In the genomic region with DNA sequence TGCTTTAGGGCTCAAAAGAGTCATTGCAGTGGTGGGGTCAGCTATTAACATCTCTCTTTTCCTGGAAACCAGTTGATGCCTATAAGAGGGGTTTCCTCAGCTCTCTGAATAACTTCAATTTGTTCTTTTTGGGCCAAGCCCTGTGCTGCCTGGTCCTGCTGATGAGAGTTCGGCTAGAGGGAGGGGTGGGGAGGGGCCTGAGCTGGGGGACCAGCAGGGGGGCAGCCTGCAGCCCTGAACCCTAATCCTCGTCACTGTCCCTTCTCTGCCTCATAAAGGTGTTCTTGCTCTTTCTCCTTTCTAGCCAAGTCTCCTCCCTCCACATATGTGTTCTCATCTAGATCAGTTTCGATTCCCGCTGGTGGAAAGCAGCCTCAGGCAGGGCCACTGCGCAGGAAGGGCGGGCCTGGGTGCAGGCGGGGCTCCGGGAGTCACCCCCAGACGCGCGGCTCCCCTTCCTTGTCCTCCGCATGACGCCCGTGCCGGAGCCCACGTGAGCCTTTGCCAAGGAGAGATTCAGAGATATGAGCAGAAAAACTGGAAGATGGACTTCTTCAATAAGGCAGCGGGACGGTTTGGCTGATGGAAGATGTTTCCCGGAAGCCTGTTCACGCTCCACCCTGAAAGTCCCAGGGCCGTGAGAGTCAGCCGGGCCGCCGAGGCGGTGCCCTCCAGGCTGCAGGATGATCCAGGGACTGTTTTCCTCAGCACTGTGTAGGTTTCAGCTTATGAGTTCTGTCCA, we compare ENCODE assay signal across 8 cellular contexts. TPM values are rescaled to one million over a fixed set of nuclear protein-coding genes. Genes with fewer than 3 reads are reported as not detected.
DNase-seq lines count a peak whose midpoint lies in the region; ATAC-seq, FAIRE-seq and TF ChIP-seq lines count a peak whose summit lies in the region.

No MANE protein-coding gene starts in this region.

- TF ChIP-seq POLR2A in A549 (IDR thresholded peaks at IDR 0.05; ENCODE audit: low read length), result peak; percentile 87

- 1% methylated on average over 25 of the region's 25 CpGs for WGBS in A549 (ENCODE audit: missing lambda C conversion rate)

- no peak for TF ChIP-seq EP300 in A549 (IDR thresholded peaks at IDR 0.05)

- CTCF ChIA-PET in A549 (lab: Yijun Ruan, JAX), result interaction anchor here (0.7 to 5.7 kb wide), 4 partner anchors 9 to 120 kb away, joined by 4 to 70 read pairs (median 8); a partner anchor contains a TSS

- peak overlapping the region; percentile 76 for H3K4me2 ChIP-seq in A549

- FAIRE-seq in A549 (lab: Jason Lieb, UNC), result peak; percentile 79

- TF ChIP-seq CTCF in A549 (IDR thresholded peaks at IDR 0.05), result no peak

- TF ChIP-seq RAD21 in A549 (conservative IDR thresholded peaks at IDR 0.05 in 1 of 2, IDR thresholded peaks at IDR 0.05 in 1 of 2), result no peak

- peak overlapping the region; percentile 52 for H3K4me3 ChIP-seq in A549

- intact Hi-C loops in left colon (cut with DNase I, micrococcal nuclease), result no loop called here

- peak overlapping the region; percentile 80 to 87 for H3K27ac ChIP-seq in A549
- peak overlapping the region; percentile 70 for H3K27ac ChIP-seq in cingulate gyrus (ENCODE audit: low read depth, low read length)

- ATAC-seq in A549 (peak; percentile 94 to 96), GM18868 (IDR thresholded peaks at IDR 0.05; ENCODE audit: unreplicated experiment) (peak; percentile 83), HG03139 (IDR thresholded peaks at IDR 0.05; ENCODE audit: unreplicated experiment) (peak; percentile 68), left colon (peak; percentile 94)

- peaks cover 37% of the 10 kb centered on the region for H3K4me1 ChIP-seq in A549

- H3K9me3 ChIP-seq in A549, result no peaks in the 10 kb centered on the region

- POLR2A ChIA-PET in A549 (lab: Yijun Ruan, JAX), result no interaction called here

- peak; percentile 75 to 87 for DNase-seq in A549 (ENCODE audit: low read depth in 1 of 2, low spot score in 1 of 2)
- peak; percentile 86 for DNase-seq in NCI-H510A treated with DMSO at 0.1 percent for 48 hours (lab: John Stamatoyannopoulos, UW)
- DNase-seq in activated CD4-positive, alpha-beta T cell treated with anti-CD3 and anti-CD28 coated beads for 4 hours, result peak; percentile 77 to 80
- peak; percentile 87 to 92 for DNase-seq in left colon
- peak; percentile 85 for DNase-seq in stimulated activated CD4-positive, alpha-beta T cell treated with anti-CD3 and anti-CD28 coated beads, Interleukin-1b, Interleukin-23, amount 100 ng/mL, for 48 hours

TF ChIP-seq in A549, 52 proteins besides CTCF, POLR2A, EP300 and RAD21:
- TF ChIP-seq GATA3 (IDR thresholded peaks at IDR 0.05; ENCODE audit: borderline replicate concordance) (peak; percentile 65; the same call in 1 of the 2 replicates), JUNB (IDR thresholded peaks at IDR 0.05) (no peak), FOSB (CRISPR knock-in tag; IDR thresholded peaks at IDR 0.05) (no peak), JUN (IDR thresholded peaks at IDR 0.05) (peak in 1 of 2 experiments; percentile 71; a peak in 2 of 5 replicates), RFX5 (IDR thresholded peaks at IDR 0.05) (0 out of 2 replicates have a peak, but pooled peaks have one; percentile 36), PHF8 (IDR thresholded peaks at IDR 0.05; ENCODE audit: borderline replicate concordance, low read depth) (peak; percentile 69; the same call in 1 of the 2 replicates), SMC3 (IDR thresholded peaks at IDR 0.05) (no peak)
- TF ChIP-seq, protein P1, sequence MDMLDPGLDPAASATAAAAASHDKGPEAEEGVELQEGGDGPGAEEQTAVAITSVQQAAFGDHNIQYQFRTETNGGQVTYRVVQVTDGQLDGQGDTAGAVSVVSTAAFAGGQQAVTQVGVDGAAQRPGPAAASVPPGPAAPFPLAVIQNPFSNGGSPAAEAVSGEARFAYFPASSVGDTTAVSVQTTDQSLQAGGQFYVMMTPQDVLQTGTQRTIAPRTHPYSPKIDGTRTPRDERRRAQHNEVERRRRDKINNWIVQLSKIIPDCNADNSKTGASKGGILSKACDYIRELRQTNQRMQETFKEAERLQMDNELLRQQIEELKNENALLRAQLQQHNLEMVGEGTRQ (IDR thresholded peaks at IDR 0.05), result peak; percentile 77
- TF ChIP-seq, protein P2, sequence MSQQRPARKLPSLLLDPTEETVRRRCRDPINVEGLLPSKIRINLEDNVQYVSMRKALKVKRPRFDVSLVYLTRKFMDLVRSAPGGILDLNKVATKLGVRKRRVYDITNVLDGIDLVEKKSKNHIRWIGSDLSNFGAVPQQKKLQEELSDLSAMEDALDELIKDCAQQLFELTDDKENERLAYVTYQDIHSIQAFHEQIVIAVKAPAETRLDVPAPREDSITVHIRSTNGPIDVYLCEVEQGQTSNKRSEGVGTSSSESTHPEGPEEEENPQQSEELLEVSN (IDR thresholded peaks at IDR 0.05; ENCODE audit: borderline replicate concordance, low read depth), result peak; percentile 60; the same call in 1 of the 2 replicates
- TF ChIP-seq, protein P3, sequence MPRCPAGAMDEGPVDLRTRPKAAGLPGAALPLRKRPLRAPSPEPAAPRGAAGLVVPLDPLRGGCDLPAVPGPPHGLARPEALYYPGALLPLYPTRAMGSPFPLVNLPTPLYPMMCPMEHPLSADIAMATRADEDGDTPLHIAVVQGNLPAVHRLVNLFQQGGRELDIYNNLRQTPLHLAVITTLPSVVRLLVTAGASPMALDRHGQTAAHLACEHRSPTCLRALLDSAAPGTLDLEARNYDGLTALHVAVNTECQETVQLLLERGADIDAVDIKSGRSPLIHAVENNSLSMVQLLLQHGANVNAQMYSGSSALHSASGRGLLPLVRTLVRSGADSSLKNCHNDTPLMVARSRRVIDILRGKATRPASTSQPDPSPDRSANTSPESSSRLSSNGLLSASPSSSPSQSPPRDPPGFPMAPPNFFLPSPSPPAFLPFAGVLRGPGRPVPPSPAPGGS (IDR thresholded peaks at IDR 0.05), result 0 out of 3 replicates have a peak, but pooled peaks have one; percentile 25
- TF ChIP-seq, protein P4, sequence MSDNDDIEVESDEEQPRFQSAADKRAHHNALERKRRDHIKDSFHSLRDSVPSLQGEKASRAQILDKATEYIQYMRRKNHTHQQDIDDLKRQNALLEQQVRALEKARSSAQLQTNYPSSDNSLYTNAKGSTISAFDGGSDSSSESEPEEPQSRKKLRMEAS (IDR thresholded peaks at IDR 0.05), result peak; percentile 89
- TF ChIP-seq, protein P5, sequence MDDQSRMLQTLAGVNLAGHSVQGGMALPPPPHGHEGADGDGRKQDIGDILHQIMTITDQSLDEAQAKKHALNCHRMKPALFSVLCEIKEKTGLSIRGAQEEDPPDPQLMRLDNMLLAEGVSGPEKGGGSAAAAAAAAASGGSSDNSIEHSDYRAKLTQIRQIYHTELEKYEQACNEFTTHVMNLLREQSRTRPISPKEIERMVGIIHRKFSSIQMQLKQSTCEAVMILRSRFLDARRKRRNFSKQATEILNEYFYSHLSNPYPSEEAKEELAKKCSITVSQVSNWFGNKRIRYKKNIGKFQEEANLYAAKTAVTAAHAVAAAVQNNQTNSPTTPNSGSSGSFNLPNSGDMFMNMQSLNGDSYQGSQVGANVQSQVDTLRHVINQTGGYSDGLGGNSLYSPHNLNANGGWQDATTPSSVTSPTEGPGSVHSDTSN (IDR thresholded peaks at IDR 0.05), result no peak

RNA-seq across cellular contexts. Expression of a gene that starts 15.0 kb away (rescaled TPM):
- polyA plus RNA-seq in A549 (2011; rRNA removed) (83.2 and 109 TPM in 2 replicates), A549 (2017; fragmentation: RNase III; extraction: RNeasy Plus Mini Kit Qiagen cat#74134 plus additional on column Dnase treatment) (25.8 to 27.6 TPM (median 26.6 TPM) in 3 replicates)
- 24.0 and 26.8 TPM in 2 replicates for polyA plus RNA-seq in A549 (2012; cell fraction: cytosol; rRNA removed)
- polyA plus RNA-seq in A549 (2012; cell fraction: nucleus; rRNA removed), result 9.2 and 13.4 TPM in 2 replicates
- 30.4 and 39.2 TPM in 2 replicates for polyA minus RNA-seq in A549 (2011; rRNA and poly(A)+ RNA removed)
- total RNA-seq in left colon, result 10 to 100 TPM; 23.0 to 23.1 TPM

Comparison
In these comparisons a context has a peak if more than half of its experiments do, and no peak if none do; other contexts are left out.
1. Peak in every context shown above with its lines: DNase-seq, ATAC-seq, H3K4me3 ChIP-seq and H3K27ac ChIP-seq.